ENCODE assay signal across 1 cellular context in the genomic region with DNA sequence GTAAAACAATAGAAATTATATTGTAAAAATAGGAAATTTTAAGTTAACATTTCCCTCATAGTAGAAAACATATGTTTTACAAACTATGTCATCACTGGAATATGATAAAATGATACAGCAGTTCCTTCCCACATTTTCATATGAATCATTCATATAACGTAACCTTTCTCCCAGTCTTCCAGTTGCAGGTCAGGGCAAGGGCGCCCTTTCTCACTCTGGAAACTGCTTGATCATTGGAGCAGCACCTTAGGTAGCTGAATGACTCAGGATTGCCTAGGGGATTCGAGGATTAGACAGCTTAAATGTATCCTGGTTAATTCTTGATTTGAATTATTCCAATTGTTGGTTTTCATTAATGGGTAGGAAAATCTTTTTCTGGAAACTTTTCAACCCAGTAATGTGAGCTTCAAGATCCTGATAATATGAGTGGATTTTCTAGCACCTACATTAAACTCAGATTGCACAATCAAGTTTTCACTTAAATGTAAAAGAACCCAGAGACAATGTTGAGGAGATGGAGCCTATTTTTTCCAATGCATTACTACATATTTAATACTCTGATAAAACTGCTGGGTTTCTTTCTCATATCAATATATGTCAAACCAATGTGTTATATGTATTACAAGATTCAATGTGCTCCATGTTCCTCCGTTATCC.
TF ChIP-seq lines count a peak whose summit lies in the region.

No MANE protein-coding gene starts in this region.

TF ChIP-seq in K562, 482 proteins besides CTCF, POLR2A, EP300 and RAD21:
- no peak for TF ChIP-seq CEBPG (CRISPR knock-in tag; IDR thresholded peaks at IDR 0.05)
- peak in 1 of 2 experiments; percentile 59; a peak in 3 of 4 replicates for TF ChIP-seq CEBPG (tag; conservative IDR thresholded peaks at IDR 0.05 in 1 of 2, IDR thresholded peaks at IDR 0.05 in 1 of 2)
- no peak for TF ChIP-seq TEAD2 (tag; IDR thresholded peaks at IDR 0.05)
- no peak for TF ChIP-seq ZNF324 (CRISPR knock-in tag; IDR thresholded peaks at IDR 0.05)
- TF ChIP-seq FOSL1 (tag; conservative IDR thresholded peaks at IDR 0.05): peak; percentile 40
- TF ChIP-seq CEBPB (tag; IDR thresholded peaks at IDR 0.05): peak; percentile 75; the same call in 1 of the 2 replicates
- peak; percentile 35; the same call in 1 of the 2 replicates for TF ChIP-seq NFE2 (IDR thresholded peaks at IDR 0.05; ENCODE audit: low read depth)
- no peak for TF ChIP-seq ZSCAN32 (CRISPR knock-in tag; IDR thresholded peaks at IDR 0.05)
- no peak for TF ChIP-seq NCOA2 (IDR thresholded peaks at IDR 0.05; ENCODE audit: partially characterized antibody in 2 of 2)
- no peak for TF ChIP-seq NBN (IDR thresholded peaks at IDR 0.05; ENCODE audit: low read depth)
- TF ChIP-seq NFXL1 (CRISPR knock-in tag; IDR thresholded peaks at IDR 0.05): no peak
- no peak for TF ChIP-seq RFX1 (IDR thresholded peaks at IDR 0.05)
- no peak for TF ChIP-seq BDP1 (IDR thresholded peaks at IDR 0.05; ENCODE audit: insufficient read depth, insufficient read length)
